15 cellular contexts compared by ENCODE assay signal in the genomic region with DNA sequence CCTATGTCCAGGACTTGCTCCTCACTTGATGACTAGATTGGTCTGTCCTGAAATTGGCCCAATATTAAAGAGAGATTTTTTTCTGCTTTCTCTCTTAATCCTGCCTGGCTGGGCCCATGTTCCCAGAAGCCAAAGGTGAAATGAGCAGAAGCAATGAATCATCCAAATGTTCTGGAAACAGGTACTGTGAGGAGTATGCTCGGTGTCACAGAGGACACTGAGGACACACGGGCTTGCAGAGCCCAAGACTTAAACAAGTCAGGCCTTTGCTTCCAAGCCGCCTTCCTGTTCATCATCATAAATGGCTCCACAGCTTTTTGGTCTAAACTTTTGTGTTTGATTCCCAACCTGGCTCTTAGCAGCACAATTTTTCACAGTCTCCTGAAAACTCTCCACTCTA.
"Had no signal": no experiment of that assay in that cellular context is flagged by ENCODE, and none has a peak within 500 bp of the region (broad histone marks: within the 10 kb centered on the region; RNA-seq: fewer than 3 reads in every experiment).

No MANE protein-coding gene starts in this region.

- H3K4me1 ChIP-seq: ascending aorta, breast epithelium, gastroesophageal sphincter, right atrium auricular region, suprapubic skin had no signal

- H3K27ac Mint-ChIP-seq: T-helper 1 cell treated with Interleukin-12 subunit alpha and Interleukin-12 subunit beta and Interleukin-4 antibody, amounts not matched to agents 30 μg/mL and 1 μg/mL, for 36 hours had no signal

- H3K9me3 ChIP-seq: ascending aorta, gastroesophageal sphincter, suprapubic skin had no signal

- H3K27me3 Mint-ChIP-seq: activated CD4-positive, alpha-beta T cell treated with anti-CD3 and anti-CD28 coated beads for 36 hours; effector memory CD8-positive, alpha-beta T cell; natural killer cell treated with Interleukin-12 subunit alpha and Interleukin-12 subunit beta and Interleukin-15 and Interleukin-18, amount 100 ng/mL, for 72 hours had no signal

- H3K4me1 Mint-ChIP-seq: activated CD4-positive, alpha-beta T cell treated with anti-CD3 and anti-CD28 coated beads for 36 hours had no signal

- H3K4me3 Mint-ChIP-seq: activated CD4-positive, alpha-beta T cell treated with anti-CD3 and anti-CD28 coated beads for 36 hours; effector memory CD8-positive, alpha-beta T cell; natural killer cell treated with Interleukin-12 subunit alpha and Interleukin-12 subunit beta and Interleukin-15 and Interleukin-18, amount 100 ng/mL, for 72 hours; T-helper 1 cell treated with Interleukin-12 subunit alpha and Interleukin-12 subunit beta and Interleukin-4 antibody, amounts not matched to agents 30 μg/mL and 1 μg/mL, for 36 hours had no signal

- ATAC-seq: activated CD4-positive, alpha-beta T cell treated with anti-CD3 and anti-CD28 coated beads for 36 hours; effector memory CD8-positive, alpha-beta T cell; gastroesophageal sphincter; natural killer cell treated with Interleukin-12 subunit alpha and Interleukin-12 subunit beta and Interleukin-15 and Interleukin-18, amount 100 ng/mL, for 72 hours had no signal

- DNase-seq: activated CD4-positive, alpha-beta T cell treated with anti-CD3 and anti-CD28 coated beads for 36 hours; activated gamma-delta T cell; dermis blood vessel endothelial cell; effector memory CD8-positive, alpha-beta T cell; islet precursor cell; occipital lobe; stimulated activated CD4-positive, alpha-beta T cell treated with anti-CD3 and anti-CD28 coated beads, Interleukin-4, amount 100 ng/mL, for 1 hour; stimulated activated naive CD4-positive, alpha-beta T cell had no signal

- H3K27ac ChIP-seq: ascending aorta, breast epithelium, right atrium auricular region, suprapubic skin had no signal

- H3K4me3 ChIP-seq: ascending aorta, breast epithelium, gastroesophageal sphincter, right atrium auricular region, suprapubic skin had no signal

- H3K9me3 Mint-ChIP-seq: effector memory CD8-positive, alpha-beta T cell; natural killer cell treated with Interleukin-12 subunit alpha and Interleukin-12 subunit beta and Interleukin-15 and Interleukin-18, amount 100 ng/mL, for 72 hours; T-helper 1 cell treated with Interleukin-12 subunit alpha and Interleukin-12 subunit beta and Interleukin-4 antibody, amounts not matched to agents 30 μg/mL and 1 μg/mL, for 36 hours had no signal

- H3K27me3 ChIP-seq: ascending aorta, breast epithelium, gastroesophageal sphincter, right atrium auricular region, suprapubic skin had no signal
